In the genomic region with DNA sequence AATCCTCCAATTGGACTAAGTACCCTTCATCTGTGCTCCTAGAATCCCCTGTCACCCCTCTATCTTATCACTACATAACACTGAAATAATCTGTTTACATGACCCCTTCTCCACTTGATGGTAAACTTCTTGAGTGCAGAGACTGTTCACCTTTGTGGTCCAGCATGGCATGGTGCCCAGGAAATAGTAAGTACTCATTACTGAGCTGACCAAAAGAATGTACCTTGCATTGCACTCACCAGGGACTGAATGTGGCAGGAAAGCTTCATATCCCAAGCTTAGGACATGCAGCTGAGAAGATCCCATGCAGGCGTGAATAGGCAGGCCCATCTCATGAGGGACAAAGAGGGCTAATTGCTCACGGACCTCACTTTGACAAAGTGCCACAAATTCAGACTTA, we compare ENCODE assay signal across 14 cellular contexts. TPM values are rescaled to one million over a fixed set of nuclear protein-coding genes. Genes with fewer than 3 reads are reported as not detected.
DNase-seq lines count a peak whose midpoint lies in the region; ATAC-seq, FAIRE-seq and TF ChIP-seq lines count a peak whose summit lies in the region.
"Had no signal": no experiment of that assay in that cellular context is flagged by ENCODE, and none has a peak within 500 bp of the region (broad histone marks: within the 10 kb centered on the region; RNA-seq: fewer than 3 reads in every experiment).

No MANE protein-coding gene starts in this region.

- no peaks in the 10 kb centered on the region for H3K36me3 Mint-ChIP-seq in CD8-positive, alpha-beta T cell

- no peaks in the 10 kb centered on the region for H3K27me3 ChIP-seq in keratinocyte (ENCODE audit: control insufficient read depth, extremely low read depth, insufficient read depth, low read length)
- no peaks in the 10 kb centered on the region for H3K27me3 ChIP-seq in CD8-positive, alpha-beta T cell (ENCODE audit: insufficient read depth, low read length)
- H3K27me3 ChIP-seq: BLaER1, neutrophil had no signal

- peak; percentile 89 for FAIRE-seq in keratinocyte (lab: Jason Lieb, UNC)
- FAIRE-seq: islet of Langerhans had no signal

- H3K27me3 Mint-ChIP-seq in CD8-positive, alpha-beta T cell (ENCODE audit: low read depth) = peaks cover 2% of the 10 kb centered on the region

- intact Hi-C loops in CD8-positive, alpha-beta T cell (cut with DNase I, micrococcal nuclease) = no loop called here

- H3K36me3 ChIP-seq in keratinocyte (ENCODE audit: control insufficient read depth in 2 of 2, extremely low read depth in 1 of 2, insufficient read depth in 2 of 2, low read length in 2 of 2) = no peaks in the 10 kb centered on the region
- H3K36me3 ChIP-seq in CD8-positive, alpha-beta T cell (ENCODE audit: insufficient read depth, low read length) = no peaks in the 10 kb centered on the region
- H3K36me3 ChIP-seq: BLaER1, neutrophil had no signal

- dilution Hi-C loops in keratinocyte (cut with MboI; ENCODE audit: extremely low pct_ligation_motif_present, low sequenced_read_pairs) = no loop called here

- DNase-seq in AG08395 (ENCODE audit: low spot score) = peak; percentile 14
- DNase-seq in HT1080 (ENCODE audit: low read depth) = peak; percentile 84
- peak; percentile 86 for DNase-seq in SW480 (ENCODE audit: low spot score)
- DNase-seq in keratinocyte (ENCODE audit: low read depth, low spot score) = peak; percentile 52
- DNase-seq in COR-L47 (lab: John Stamatoyannopoulos, UW) = no peak
- DNase-seq in substantia nigra (lab: John Stamatoyannopoulos, UW) = no peak
- DNase-seq in CD8-positive, alpha-beta T cell = no peak
- DNase-seq: aorta; NK-92 treated with Interleukin-12 subunit alpha and Interleukin-12 subunit beta, amount 100 ng/mL, for 24 hours; stimulated activated naive CD4-positive, alpha-beta T cell treated with Interleukin-2 at 50 U/mL for 16 hours had no signal

- H3K9ac ChIP-seq in keratinocyte (ENCODE audit: control insufficient read depth, extremely low read depth, insufficient read depth, low read length) = no peak overlapping the region
- H3K9ac ChIP-seq: BLaER1 had no signal

- peaks cover 2% of the 10 kb centered on the region for H3K9me1 ChIP-seq in keratinocyte (ENCODE audit: control insufficient read depth, extremely low read depth, insufficient read depth, low read length)

- no peak overlapping the region for H3K4me3 ChIP-seq in keratinocyte (ENCODE audit: control insufficient read depth in 2 of 3, extremely low read depth in 1 of 3, insufficient read depth in 2 of 3, low read depth in 1 of 3, low read length in 3 of 3)
- H3K4me3 ChIP-seq in CD8-positive, alpha-beta T cell (ENCODE audit: low read depth, low read length) = no peak overlapping the region
- H3K4me3 ChIP-seq: BLaER1 had no signal

- no peaks in the 10 kb centered on the region for H3K9me3 ChIP-seq in keratinocyte (ENCODE audit: control insufficient read depth, low read depth, low read length)
- no peaks in the 10 kb centered on the region for H3K9me3 ChIP-seq in CD8-positive, alpha-beta T cell (ENCODE audit: low read length)
- H3K9me3 ChIP-seq: BLaER1, neutrophil had no signal

- H3K9me3 Mint-ChIP-seq in CD8-positive, alpha-beta T cell = no peaks in the 10 kb centered on the region

- H3K27ac ChIP-seq in keratinocyte (ENCODE audit: control insufficient read depth, insufficient read depth, low read length) (no peak overlapping the region), substantia nigra (ENCODE audit: low read depth, low read length, poor library complexity, severe bottlenecking) (no peak overlapping the region)
- H3K27ac ChIP-seq in CD8-positive, alpha-beta T cell (ENCODE audit: low read depth, low read length) = no peak overlapping the region
- H3K27ac ChIP-seq: BLaER1, neutrophil had no signal

- peaks cover 6% of the 10 kb centered on the region for H3K4me1 Mint-ChIP-seq in CD8-positive, alpha-beta T cell (ENCODE audit: low read depth)

- no peak overlapping the region for H2AFZ ChIP-seq in keratinocyte (ENCODE audit: control insufficient read depth, low read length)

- no peak for ATAC-seq in HG03565 (IDR thresholded peaks at IDR 0.05; ENCODE audit: unreplicated experiment)
- no peak for ATAC-seq in CD8-positive, alpha-beta T cell

- no peaks in the 10 kb centered on the region for H4K20me1 ChIP-seq in keratinocyte (ENCODE audit: control insufficient read depth, extremely low read depth, insufficient read depth, low read length)
- H4K20me1 ChIP-seq: BLaER1 had no signal

- H3K4me2 ChIP-seq in keratinocyte (ENCODE audit: control insufficient read depth, extremely low read depth, insufficient read depth, low read depth, low read length) = peak overlapping the region; percentile 40
- H3K4me2 ChIP-seq: BLaER1 had no signal

- H3K4me1 ChIP-seq in keratinocyte (ENCODE audit: control insufficient read depth, extremely low read depth, insufficient read depth, low read length) = peaks cover 28% of the 10 kb centered on the region
- no peaks in the 10 kb centered on the region for H3K4me1 ChIP-seq in CD8-positive, alpha-beta T cell (ENCODE audit: insufficient read depth, low read length)
- H3K4me1 ChIP-seq: BLaER1 had no signal

- CTCF ChIA-PET in CD8-positive, alpha-beta T cell (lab: Charles Lee) = no interaction called here

- H3K4me3 Mint-ChIP-seq in CD8-positive, alpha-beta T cell = no peak overlapping the region

- no peak for TF ChIP-seq CTCF in keratinocyte (optimal IDR thresholded peaks at IDR 0.05 in 1 of 3, IDR thresholded peaks at IDR 0.05 in 1 of 3, conservative IDR thresholded peaks at IDR 0.05 in 1 of 3; ENCODE audit: extremely low read depth in 1 of 3, insufficient read depth in 2 of 3, low read length in 3 of 3)
- TF ChIP-seq CTCF in CD8-positive, alpha-beta T cell (IDR thresholded peaks at IDR 0.05) = no peak

- POLR2A ChIA-PET in CD8-positive, alpha-beta T cell (lab: Charles Lee) = interaction anchor here (0.6 kb wide), 1 partner anchor 1963 kb away, joined by 3 read pairs; no protein-coding TSS in a partner anchor

- no peak overlapping the region for H3K27ac Mint-ChIP-seq in CD8-positive, alpha-beta T cell

- no peaks in the 10 kb centered on the region for H3K79me2 ChIP-seq in keratinocyte (ENCODE audit: control insufficient read depth, insufficient read depth, low read length)

RNA-seq across cellular contexts. Expression of a gene that starts 1.4 kb away (rescaled TPM):
- total RNA-seq in HT1080 (2014; rRNA removed; shearing (Covaris generic)) = not detected in 2 replicates
- polyA plus RNA-seq in HT1080 (2015; cell fraction: cytosol; rRNA removed) = 0.23 TPM in 1 of 2 replicates, not detected in the other
- polyA plus RNA-seq in HT1080 (2015; cell fraction: nucleus; rRNA removed) = 0.29 TPM in 1 of 2 replicates, not detected in the other
- polyA plus RNA-seq in keratinocyte = 0.04 TPM in 2 of 3 replicates, not detected in the other
- polyA plus RNA-seq in keratinocyte (2011; ENCODE audit: low read depth) = not detected
- polyA plus RNA-seq in keratinocyte (2011; cell fraction: cytosol; rRNA removed) = not detected in 2 replicates
- not detected in 2 replicates for polyA plus RNA-seq in keratinocyte (2011; cell fraction: nucleus; rRNA removed)
- not detected in 2 replicates for polyA plus RNA-seq in keratinocyte (2012; ENCODE audit: low replicate concordance)
- 0.30 TPM in 1 of 3 replicates, not detected in the others for polyA minus RNA-seq in keratinocyte
- polyA minus RNA-seq in keratinocyte (2011; cell fraction: cytosol; rRNA and poly(A)+ RNA removed) = not detected
- 0.39 TPM in 1 of 2 replicates, not detected in the other for polyA minus RNA-seq in keratinocyte (2011; cell fraction: nucleus; rRNA and poly(A)+ RNA removed)
- total RNA-seq in CD8-positive, alpha-beta T cell = not detected

RNA-seq across cellular contexts. Expression of a gene that starts 53.4 kb away (rescaled TPM):
- total RNA-seq in HT1080 (2014; rRNA removed; shearing (Covaris generic)) = 24.4 and 26.2 TPM in 2 replicates
- polyA plus RNA-seq in HT1080 (2015; cell fraction: cytosol; rRNA removed) = 21.4 and 29.8 TPM in 2 replicates
- 33.5 and 37.1 TPM in 2 replicates for polyA plus RNA-seq in HT1080 (2015; cell fraction: nucleus; rRNA removed)
- 13.2 to 24.9 TPM (median 22.8 TPM) in 3 replicates for polyA plus RNA-seq in keratinocyte
- polyA plus RNA-seq in keratinocyte (2011; ENCODE audit: low read depth) = 11.7 TPM
- 10.8 and 21.2 TPM in 2 replicates for polyA plus RNA-seq in keratinocyte (2011; cell fraction: cytosol; rRNA removed)
- polyA plus RNA-seq in keratinocyte (2011; cell fraction: nucleus; rRNA removed) = 17.9 and 27.2 TPM in 2 replicates
- polyA plus RNA-seq in keratinocyte (2012; ENCODE audit: low replicate concordance) = 11.7 and 22.9 TPM in 2 replicates
- polyA minus RNA-seq in keratinocyte = 6.3 to 37.8 TPM (median 12.7 TPM) in 3 replicates
- 14.4 TPM for polyA minus RNA-seq in keratinocyte (2011; cell fraction: cytosol; rRNA and poly(A)+ RNA removed)
- polyA minus RNA-seq in keratinocyte (2011; cell fraction: nucleus; rRNA and poly(A)+ RNA removed) = 19.7 and 39.2 TPM in 2 replicates
- 10 to 100 TPM; 13.9 to 15.9 TPM for total RNA-seq in CD8-positive, alpha-beta T cell

Comparison
In these comparisons a context has a peak if more than half of its experiments do, and no peak if none do; other contexts are left out.
1. DNase-seq: peak in AG08395 (single experiment), HT1080 (single experiment), SW480 (single experiment) and keratinocyte (single experiment); none in COR-L47 (single experiment), substantia nigra (0 of 49) and CD8-positive, alpha-beta T cell (0 of 7).